8 cellular contexts compared by ENCODE assay signal in genomic region chr5:116032094-116032517, GRCh38. TPM values are rescaled to one million over a fixed set of nuclear protein-coding genes. Genes with fewer than 3 reads are reported as not detected.
DNase-seq lines count a peak whose midpoint lies in the region; ATAC-seq and TF ChIP-seq lines count a peak whose summit lies in the region.

Gene ARL14EPL (plus strand): TSS chr5:116032472. CDS start chr5:116051466, 18,994 bp downstream.

- no peaks in the 10 kb centered on the region for H3K36me3 Mint-ChIP-seq in stimulated activated memory B cell treated with anti-CD40 and anti-IgM and Interleukin-4, amounts not matched to agents 10 μg/mL and 1 μg/mL and 100 μg/mL, for 72 hours

- H3K36me3 ChIP-seq in cardiac muscle cell: no peaks in the 10 kb centered on the region

- no peaks in the 10 kb centered on the region for H3K4me1 ChIP-seq in cardiac muscle cell (ENCODE audit: low read depth)

- H3K9me3 ChIP-seq in cardiac muscle cell (ENCODE audit: low read depth): no peaks in the 10 kb centered on the region

- peaks cover 24% of the 10 kb centered on the region for H3K4me1 Mint-ChIP-seq in stimulated activated memory B cell treated with anti-CD40 and anti-IgM and Interleukin-4, amounts not matched to agents 10 μg/mL and 1 μg/mL and 100 μg/mL, for 72 hours

- ATAC-seq in GM19324 (IDR thresholded peaks at IDR 0.05; ENCODE audit: low FRiP score, unreplicated experiment): peak; percentile 71
- peak; percentile 76 for ATAC-seq in HG03442 (IDR thresholded peaks at IDR 0.05; ENCODE audit: unreplicated experiment)
- peak; percentile 75 for ATAC-seq in stimulated activated memory B cell treated with anti-CD40 and anti-IgM and Interleukin-4, amounts not matched to agents 10 μg/mL and 1 μg/mL and 100 μg/mL, for 72 hours

- peak within 1 kb of the TSS; percentile 34 for H3K27ac Mint-ChIP-seq in stimulated activated memory B cell treated with anti-CD40 and anti-IgM and Interleukin-4, amounts not matched to agents 10 μg/mL and 1 μg/mL and 100 μg/mL, for 72 hours

- no peak within 1 kb of the TSS for H3K27ac ChIP-seq in cardiac muscle cell

- H3K27me3 Mint-ChIP-seq in stimulated activated memory B cell treated with anti-CD40 and anti-IgM and Interleukin-4, amounts not matched to agents 10 μg/mL and 1 μg/mL and 100 μg/mL, for 72 hours: no peaks in the 10 kb centered on the region

- DNase-seq in COR-L47 (lab: John Stamatoyannopoulos, UW): peak; percentile 22
- DNase-seq in SKM-1 (lab: John Stamatoyannopoulos, UW; ENCODE audit: unreplicated experiment): peak; percentile 64
- peak; percentile 14 to 93 for DNase-seq in cardiac muscle cell (ENCODE audit: low read depth in 1 of 2, low spot score in 1 of 2)
- DNase-seq in NCI-H146 (lab: John Stamatoyannopoulos, UW): no peak
- DNase-seq in activated CD4-positive, alpha-beta T cell treated with anti-CD3 and anti-CD28 coated beads for 4 hours: no peak

- H3K9me3 Mint-ChIP-seq in stimulated activated memory B cell treated with anti-CD40 and anti-IgM and Interleukin-4, amounts not matched to agents 10 μg/mL and 1 μg/mL and 100 μg/mL, for 72 hours: no peaks in the 10 kb centered on the region

- TF ChIP-seq CTCF in cardiac muscle cell (IDR thresholded peaks at IDR 0.05; ENCODE audit: low read depth, low read length): peak; percentile 49

- H3K4me3 ChIP-seq in cardiac muscle cell: no peak within 1 kb of the TSS

- no peak within 1 kb of the TSS for H3K4me3 Mint-ChIP-seq in stimulated activated memory B cell treated with anti-CD40 and anti-IgM and Interleukin-4, amounts not matched to agents 10 μg/mL and 1 μg/mL and 100 μg/mL, for 72 hours

- H3K27me3 ChIP-seq in cardiac muscle cell: no peaks in the 10 kb centered on the region

RNA-seq across cellular contexts. Expression of gene ARL14EPL, which starts in this region (rescaled TPM):
- total RNA-seq in cardiac muscle cell: not detected in 2 replicates
- polyA plus RNA-seq in cardiac muscle cell: not detected in 2 replicates

Comparison
In these comparisons a context has a peak if more than half of its experiments do, and no peak if none do; other contexts are left out.
1. Peak in DNase-seq in cardiac muscle cell; RNA of the gene not detected or under 1 TPM.
2. DNase-seq: peak in COR-L47 (single experiment) and SKM-1 (single experiment); none in NCI-H146 (single experiment) and activated CD4-positive, alpha-beta T cell treated with anti-CD3 and anti-CD28 coated beads for 4 hours (0 of 2).
3. Peak in every context shown above with its lines, with median percentiles within 50 percentile points of each other: ATAC-seq.